In genomic region chr10:59175538-59176240, GRCh38 we compare ENCODE assay signal across 8 cellular contexts. TPM values are rescaled to one million over a fixed set of nuclear protein-coding genes. Genes with fewer than 3 reads are reported as not detected.
DNase-seq lines count a peak whose midpoint lies in the region; ATAC-seq, FAIRE-seq and TF ChIP-seq lines count a peak whose summit lies in the region.

No MANE protein-coding gene starts in this region.

- H3K27ac ChIP-seq in 22Rv1: peak overlapping the region; percentile 83
- H3K27ac ChIP-seq in cingulate gyrus (ENCODE audit: low read depth, low read length): peak overlapping the region; percentile 93
- peak overlapping the region; percentile 40 for H3K27ac ChIP-seq in muscle layer of duodenum (ENCODE audit: low read length)

- no peaks in the 10 kb centered on the region for H3K36me3 ChIP-seq in muscle layer of duodenum (ENCODE audit: control insufficient read depth in 1 of 2, insufficient read depth in 2 of 2, low read length in 2 of 2)

- peaks cover 0 to 2% of the 10 kb centered on the region in 2 donors for H3K9me3 ChIP-seq in muscle layer of duodenum (ENCODE audit: control insufficient read depth in 1 of 2, low read length in 2 of 2)

- H3K4me1 ChIP-seq in muscle layer of duodenum (ENCODE audit: control insufficient read depth in 1 of 2, insufficient read depth in 2 of 2, low read length in 2 of 2): peaks cover 0 to 21% of the 10 kb centered on the region in 2 donors

- no peak for TF ChIP-seq POLR2A in GM12892 (IDR thresholded peaks at IDR 0.05; ENCODE audit: low read depth, low read length)

- no peak overlapping the region for H3K4me3 Mint-ChIP-seq in T-cell
- peak overlapping the region in 1 of 2 donors; percentile 31 for H3K4me3 Mint-ChIP-seq in stimulated activated naive CD8-positive, alpha-beta T cell treated with anti-CD3 and anti-CD28 coated beads, Interleukin-15, amount 100 ng/mL, for 72 hours

- H3K4me3 ChIP-seq in muscle layer of duodenum (ENCODE audit: low read depth in 1 of 2, low read length in 2 of 2): peak overlapping the region; percentile 56 to 71

- POLR2A ChIA-PET in T-cell (lab: Charles Lee): no interaction called here

- H3K36me3 Mint-ChIP-seq in T-cell: no peaks in the 10 kb centered on the region

- no peaks in the 10 kb centered on the region for H3K27me3 ChIP-seq in muscle layer of duodenum (ENCODE audit: low read depth, low read length)

- H3K27ac Mint-ChIP-seq in T-cell: no peak overlapping the region
- H3K27ac Mint-ChIP-seq in stimulated activated naive CD8-positive, alpha-beta T cell treated with anti-CD3 and anti-CD28 coated beads, Interleukin-15, amount 100 ng/mL, for 72 hours: no peak overlapping the region

- peaks cover 0 to 3% (median 2%) of the 10 kb centered on the region in 3 donors for H3K9me3 Mint-ChIP-seq in T-cell
- peaks cover 0 to 6% of the 10 kb centered on the region in 2 donors for H3K9me3 Mint-ChIP-seq in stimulated activated naive CD8-positive, alpha-beta T cell treated with anti-CD3 and anti-CD28 coated beads, Interleukin-15, amount 100 ng/mL, for 72 hours

- ATAC-seq in T-cell (replicated peaks in 1 of 4): no peak
- ATAC-seq in stimulated activated naive CD8-positive, alpha-beta T cell treated with anti-CD3 and anti-CD28 coated beads, Interleukin-15, amount 100 ng/mL, for 72 hours: no peak

- DNase-seq in HuH-7 (ENCODE audit: low spot score) (peak; percentile 13), T-cell (no peak), GM12892 (ENCODE audit: insufficient read length) (no peak)
- no peak for DNase-seq in effector CD4-positive, alpha-beta T cell
- DNase-seq in stimulated activated naive CD8-positive, alpha-beta T cell treated with anti-CD3 and anti-CD28 coated beads, Interleukin-15, amount 100 ng/mL, for 72 hours: no peak

- no peak for TF ChIP-seq CTCF in 22Rv1 (IDR thresholded peaks at IDR 0.05)

- FAIRE-seq in GM12892 (lab: Jason Lieb, UNC): no peak

- CTCF ChIA-PET in T-cell (lab: Charles Lee): no interaction called here

- H3K27me3 Mint-ChIP-seq in T-cell: peaks cover 16 to 21% of the 10 kb centered on the region in 2 donors
- H3K27me3 Mint-ChIP-seq in stimulated activated naive CD8-positive, alpha-beta T cell treated with anti-CD3 and anti-CD28 coated beads, Interleukin-15, amount 100 ng/mL, for 72 hours: peaks cover 20% of the 10 kb centered on the region

- peaks cover 2 to 5% (median 4%) of the 10 kb centered on the region in 3 donors for H3K4me1 Mint-ChIP-seq in T-cell
- peaks cover 5% of the 10 kb centered on the region for H3K4me1 Mint-ChIP-seq in stimulated activated naive CD8-positive, alpha-beta T cell treated with anti-CD3 and anti-CD28 coated beads, Interleukin-15, amount 100 ng/mL, for 72 hours

RNA-seq across cellular contexts. Expression of gene PHYHIPL, which starts 0.8 kb away (rescaled TPM):
- total RNA-seq in T-cell: not detected
- not detected for polyA plus RNA-seq in GM12892 (2012; ENCODE audit: missing spikeins)

Comparison
In these comparisons a context has a peak if more than half of its experiments do, and no peak if none do; other contexts are left out.
1. H3K27ac ChIP-seq: peak in every context shown above with its lines; median percentile 93 in cingulate gyrus; 83 in 22Rv1; 40 in muscle layer of duodenum.